In genomic region chr14:47674148-47674545, GRCh38 we compare ENCODE assay signal across 9 cellular contexts. TPM values are rescaled to one million over a fixed set of nuclear protein-coding genes. Genes with fewer than 3 reads are reported as not detected.
DNase-seq lines count a peak whose midpoint lies in the region; ATAC-seq, FAIRE-seq and TF ChIP-seq lines count a peak whose summit lies in the region.
"Had no signal": no experiment of that assay in that cellular context is flagged by ENCODE, and none has a peak within 500 bp of the region (broad histone marks: within the 10 kb centered on the region; RNA-seq: fewer than 3 reads in every experiment).

No MANE protein-coding gene starts in this region.

- no peak for ATAC-seq in Right ventricle myocardium superior (ENCODE audit: poor library complexity)
- ATAC-seq in left cardiac atrium = no peak
- no peak for ATAC-seq in lower lobe of right lung
- no peak for ATAC-seq in GM21526 (IDR thresholded peaks at IDR 0.05; ENCODE audit: low FRiP score, unreplicated experiment)

- FAIRE-seq in astrocyte (lab: Jason Lieb, UNC) = no peak

- H3K36me3 Mint-ChIP-seq in astrocyte (ENCODE audit: low read depth, unreplicated experiment) (peaks cover 2% of the 10 kb centered on the region), type B pancreatic cell (no peaks in the 10 kb centered on the region)

- no peak overlapping the region for H3K27ac Mint-ChIP-seq in astrocyte (ENCODE audit: unreplicated experiment)
- H3K27ac Mint-ChIP-seq in type B pancreatic cell = no peak overlapping the region

- no peaks in the 10 kb centered on the region for H3K9me3 ChIP-seq in astrocyte (ENCODE audit: insufficient read depth, low read depth, low read length)
- H3K9me3 ChIP-seq in lower lobe of right lung = no peaks in the 10 kb centered on the region

- H4K20me1 ChIP-seq in astrocyte (ENCODE audit: insufficient read depth, low read length) = no peaks in the 10 kb centered on the region

- peak overlapping the region; percentile 87 for H2AFZ ChIP-seq in astrocyte (ENCODE audit: low read depth, low read length)

- H3K27me3 Mint-ChIP-seq in astrocyte (ENCODE audit: low read depth, unreplicated experiment) (peaks cover 34% of the 10 kb centered on the region), type B pancreatic cell (peaks cover 95% of the 10 kb centered on the region)

- H3K27me3 ChIP-seq in astrocyte (ENCODE audit: insufficient read depth, low read length) (peaks cover 24% of the 10 kb centered on the region), lower lobe of right lung (ENCODE audit: low read depth) (peaks cover 45% of the 10 kb centered on the region)

- no peak for TF ChIP-seq CTCF in astrocyte (IDR thresholded peaks at IDR 0.05; ENCODE audit: insufficient read depth, low read depth, low read length)
- TF ChIP-seq CTCF in lower lobe of right lung (IDR thresholded peaks at IDR 0.05) = no peak
- TF ChIP-seq CTCF in type B pancreatic cell (conservative IDR thresholded peaks at IDR 0.05) = no peak

- H3K79me2 ChIP-seq in astrocyte (ENCODE audit: insufficient read depth, low read length) = no peaks in the 10 kb centered on the region

- H3K27ac ChIP-seq in astrocyte (ENCODE audit: low read depth, low read length) (no peak overlapping the region), lower lobe of right lung (no peak overlapping the region)

- peak overlapping the region; percentile 89 for H3K4me2 ChIP-seq in astrocyte (ENCODE audit: low read length)

- intact Hi-C loops in Right ventricle myocardium superior (cut with DNase I) (no loop called here), left cardiac atrium (cut with DNase I) (no loop called here), lower lobe of right lung (cut with DNase I) (no loop called here)

- peaks cover 4% of the 10 kb centered on the region for H3K4me1 Mint-ChIP-seq in astrocyte (ENCODE audit: low read depth, unreplicated experiment)
- peaks cover 4% of the 10 kb centered on the region for H3K4me1 Mint-ChIP-seq in type B pancreatic cell (ENCODE audit: unreplicated experiment)

- H3K36me3 ChIP-seq in astrocyte (ENCODE audit: insufficient read depth, low read length) (no peaks in the 10 kb centered on the region), lower lobe of right lung (no peaks in the 10 kb centered on the region)

- peak overlapping the region; percentile 88 for H3K4me3 Mint-ChIP-seq in astrocyte (ENCODE audit: unreplicated experiment)
- H3K4me3 Mint-ChIP-seq in type B pancreatic cell = peak overlapping the region; percentile 87

- H3K4me1 ChIP-seq in astrocyte (ENCODE audit: insufficient read depth, low read length) = peaks cover 15% of the 10 kb centered on the region
- peaks cover 16% of the 10 kb centered on the region for H3K4me1 ChIP-seq in lower lobe of right lung

- DNase-seq in Right ventricle myocardium superior = peak; percentile 27
- no peak for DNase-seq in left cardiac atrium
- DNase-seq in astrocyte (ENCODE audit: low read depth) = no peak
- DNase-seq in lower lobe of right lung = no peak
- no peak for DNase-seq in type B pancreatic cell (ENCODE audit: extremely low spot score, unreplicated experiment)
- no peak for DNase-seq in inferior parietal cortex (ENCODE audit: extremely low spot score)
- DNase-seq in GDM1 (lab: John Stamatoyannopoulos, UW) = no peak

- no peak overlapping the region for H3K9ac ChIP-seq in astrocyte (ENCODE audit: low read length)

- H3K9me3 Mint-ChIP-seq in astrocyte (ENCODE audit: unreplicated experiment) = no peaks in the 10 kb centered on the region
- no peaks in the 10 kb centered on the region for H3K9me3 Mint-ChIP-seq in type B pancreatic cell

- peak overlapping the region; percentile 51 for H3K4me3 ChIP-seq in astrocyte (ENCODE audit: insufficient read depth, low read depth, low read length)
- peak overlapping the region; percentile 19 for H3K4me3 ChIP-seq in lower lobe of right lung

RNA-seq across cellular contexts. Expression of gene MDGA2, which starts 1.3 kb away (rescaled TPM):
- not detected for total RNA-seq in Right ventricle myocardium superior
- total RNA-seq in left cardiac atrium = under 1 TPM in 1 of 2 donors, not detected in 1; 0.09 TPM
- total RNA-seq in astrocyte = 2.0 and 2.4 TPM in 2 replicates
- 0.24 TPM for total RNA-seq in lower lobe of right lung
- 0.43 and 1.3 TPM in 2 replicates for total RNA-seq in type B pancreatic cell (ENCODE audit: low replicate concordance)
- total RNA-seq: LHCN-M2 had no signal
